Comparison of ENCODE assay signal across 1 cellular context in genomic region chr3:20668411-20668810, GRCh38.
TF ChIP-seq lines count a peak whose summit lies in the region.

No MANE protein-coding gene starts in this region.

TF ChIP-seq in SK-N-SH treated with all-trans-retinoic acid at 6 μM for 48 hours, 23 proteins besides CTCF, POLR2A, EP300 and RAD21 (continued from another document):
- TF ChIP-seq BACH2 (CRISPR knock-in tag; IDR thresholded peaks at IDR 0.05; ENCODE audit: borderline replicate concordance): no peak
